Comparison of ENCODE assay signal across 1 cellular context in the genomic region with DNA sequence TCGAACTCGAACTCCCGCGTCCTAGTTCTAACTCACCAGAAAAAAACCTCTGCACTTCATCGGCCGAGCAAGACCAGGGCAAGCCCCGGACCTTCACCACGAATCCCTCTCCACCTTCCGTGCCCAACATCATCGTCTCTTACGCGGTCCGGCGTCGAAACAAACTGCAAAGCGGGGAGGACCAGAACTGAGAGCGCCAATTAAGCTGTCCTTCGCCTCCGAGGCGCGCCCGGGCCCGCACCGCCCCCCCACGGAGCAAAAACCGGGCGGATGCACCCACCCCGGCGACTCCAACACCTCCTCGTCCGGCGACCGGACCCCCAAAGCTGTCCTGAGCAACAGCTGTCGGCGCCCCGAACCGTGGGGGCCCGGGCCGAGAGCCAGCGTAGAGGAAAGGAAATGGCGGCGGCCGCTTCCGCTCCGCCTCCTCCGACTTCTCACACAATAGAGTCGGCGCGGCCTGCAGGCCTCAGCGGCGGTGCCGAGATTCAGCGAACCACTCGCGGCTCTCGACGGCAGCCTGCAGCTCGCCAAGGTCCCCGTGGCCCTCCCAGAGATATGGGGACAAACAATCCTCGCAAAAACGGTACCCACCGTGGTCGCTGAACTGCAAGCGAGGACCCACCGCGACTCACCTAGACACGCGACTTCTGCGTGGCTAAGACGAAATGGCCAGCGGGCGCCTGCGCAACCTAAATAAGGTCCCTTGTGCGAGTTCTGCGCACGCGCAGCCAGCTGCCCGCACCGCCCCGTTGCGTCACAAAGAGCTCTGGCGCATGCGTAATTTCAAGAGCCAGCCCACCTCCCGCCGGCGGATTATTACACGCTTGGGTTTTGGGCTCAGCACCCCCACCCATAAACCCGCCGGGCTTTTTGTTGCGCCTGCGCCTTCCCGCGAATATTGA.
A peak's percentile ranks its signal among the peaks of the same experiment; 100 is the strongest.
TF ChIP-seq lines count a peak whose summit lies in the region.

A gene with protein sequence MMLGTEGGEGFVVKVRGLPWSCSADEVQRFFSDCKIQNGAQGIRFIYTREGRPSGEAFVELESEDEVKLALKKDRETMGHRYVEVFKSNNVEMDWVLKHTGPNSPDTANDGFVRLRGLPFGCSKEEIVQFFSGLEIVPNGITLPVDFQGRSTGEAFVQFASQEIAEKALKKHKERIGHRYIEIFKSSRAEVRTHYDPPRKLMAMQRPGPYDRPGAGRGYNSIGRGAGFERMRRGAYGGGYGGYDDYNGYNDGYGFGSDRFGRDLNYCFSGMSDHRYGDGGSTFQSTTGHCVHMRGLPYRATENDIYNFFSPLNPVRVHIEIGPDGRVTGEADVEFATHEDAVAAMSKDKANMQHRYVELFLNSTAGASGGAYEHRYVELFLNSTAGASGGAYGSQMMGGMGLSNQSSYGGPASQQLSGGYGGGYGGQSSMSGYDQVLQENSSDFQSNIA (minus strand): TSS at position 671 of the 905 bp plus-strand sequence. CDS start 538 bp downstream, at position 133.

TF ChIP-seq in HepG2, 621 proteins besides CTCF, POLR2A, EP300 and RAD21 (continued from another document and continues in another):
- TF ChIP-seq, protein P1, sequence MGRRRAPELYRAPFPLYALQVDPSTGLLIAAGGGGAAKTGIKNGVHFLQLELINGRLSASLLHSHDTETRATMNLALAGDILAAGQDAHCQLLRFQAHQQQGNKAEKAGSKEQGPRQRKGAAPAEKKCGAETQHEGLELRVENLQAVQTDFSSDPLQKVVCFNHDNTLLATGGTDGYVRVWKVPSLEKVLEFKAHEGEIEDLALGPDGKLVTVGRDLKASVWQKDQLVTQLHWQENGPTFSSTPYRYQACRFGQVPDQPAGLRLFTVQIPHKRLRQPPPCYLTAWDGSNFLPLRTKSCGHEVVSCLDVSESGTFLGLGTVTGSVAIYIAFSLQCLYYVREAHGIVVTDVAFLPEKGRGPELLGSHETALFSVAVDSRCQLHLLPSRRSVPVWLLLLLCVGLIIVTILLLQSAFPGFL (CRISPR knock-in tag; IDR thresholded peaks at IDR 0.05), result no peak
- no peak for TF ChIP-seq CC2D1A (CRISPR knock-in tag; IDR thresholded peaks at IDR 0.05)
- peak; percentile 76 for TF ChIP-seq KDM5B (CRISPR knock-in tag; IDR thresholded peaks at IDR 0.05; ENCODE audit: borderline replicate concordance)
- TF ChIP-seq, protein P2, sequence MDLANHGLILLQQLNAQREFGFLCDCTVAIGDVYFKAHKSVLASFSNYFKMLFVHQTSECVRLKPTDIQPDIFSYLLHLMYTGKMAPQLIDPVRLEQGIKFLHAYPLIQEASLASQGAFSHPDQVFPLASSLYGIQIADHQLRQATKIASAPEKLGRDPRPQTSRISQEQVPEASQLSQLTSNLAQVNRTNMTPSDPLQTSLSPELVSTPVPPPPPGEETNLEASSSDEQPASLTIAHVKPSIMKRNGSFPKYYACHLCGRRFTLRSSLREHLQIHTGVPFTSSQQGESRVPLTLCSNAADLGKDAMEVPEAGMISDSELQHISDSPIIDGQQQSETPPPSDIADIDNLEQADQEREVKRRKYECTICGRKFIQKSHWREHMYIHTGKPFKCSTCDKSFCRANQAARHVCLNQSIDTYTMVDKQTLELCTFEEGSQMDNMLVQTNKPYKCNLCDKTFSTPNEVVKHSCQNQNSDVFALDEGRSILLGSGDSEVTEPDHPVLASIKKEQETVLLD (CRISPR knock-in tag; IDR thresholded peaks at IDR 0.05; ENCODE audit: low read depth), result no peak; the same call in none of the 2 replicates
- TF ChIP-seq, protein P3, sequence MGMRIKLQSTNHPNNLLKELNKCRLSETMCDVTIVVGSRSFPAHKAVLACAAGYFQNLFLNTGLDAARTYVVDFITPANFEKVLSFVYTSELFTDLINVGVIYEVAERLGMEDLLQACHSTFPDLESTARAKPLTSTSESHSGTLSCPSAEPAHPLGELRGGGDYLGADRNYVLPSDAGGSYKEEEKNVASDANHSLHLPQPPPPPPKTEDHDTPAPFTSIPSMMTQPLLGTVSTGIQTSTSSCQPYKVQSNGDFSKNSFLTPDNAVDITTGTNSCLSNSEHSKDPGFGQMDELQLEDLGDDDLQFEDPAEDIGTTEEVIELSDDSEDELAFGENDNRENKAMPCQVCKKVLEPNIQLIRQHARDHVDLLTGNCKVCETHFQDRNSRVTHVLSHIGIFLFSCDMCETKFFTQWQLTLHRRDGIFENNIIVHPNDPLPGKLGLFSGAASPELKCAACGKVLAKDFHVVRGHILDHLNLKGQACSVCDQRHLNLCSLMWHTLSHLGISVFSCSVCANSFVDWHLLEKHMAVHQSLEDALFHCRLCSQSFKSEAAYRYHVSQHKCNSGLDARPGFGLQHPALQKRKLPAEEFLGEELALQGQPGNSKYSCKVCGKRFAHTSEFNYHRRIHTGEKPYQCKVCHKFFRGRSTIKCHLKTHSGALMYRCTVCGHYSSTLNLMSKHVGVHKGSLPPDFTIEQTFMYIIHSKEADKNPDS (CRISPR knock-in tag; IDR thresholded peaks at IDR 0.05), result no peak; the same call in 1 of the 2 replicates
- TF ChIP-seq EZH2 (conservative IDR thresholded peaks at IDR 0.05; ENCODE audit: low read depth, low read length), result no peak
- TF ChIP-seq, protein P4, sequence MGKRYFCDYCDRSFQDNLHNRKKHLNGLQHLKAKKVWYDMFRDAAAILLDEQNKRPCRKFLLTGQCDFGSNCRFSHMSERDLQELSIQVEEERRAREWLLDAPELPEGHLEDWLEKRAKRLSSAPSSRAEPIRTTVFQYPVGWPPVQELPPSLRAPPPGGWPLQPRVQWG (CRISPR knock-in tag; IDR thresholded peaks at IDR 0.05; ENCODE audit: borderline replicate concordance, low read depth), result no peak
- TF ChIP-seq ZFYVE20 (CRISPR knock-in tag; IDR thresholded peaks at IDR 0.05; ENCODE audit: borderline replicate concordance, low read depth), result no peak
- TF ChIP-seq, protein P5, sequence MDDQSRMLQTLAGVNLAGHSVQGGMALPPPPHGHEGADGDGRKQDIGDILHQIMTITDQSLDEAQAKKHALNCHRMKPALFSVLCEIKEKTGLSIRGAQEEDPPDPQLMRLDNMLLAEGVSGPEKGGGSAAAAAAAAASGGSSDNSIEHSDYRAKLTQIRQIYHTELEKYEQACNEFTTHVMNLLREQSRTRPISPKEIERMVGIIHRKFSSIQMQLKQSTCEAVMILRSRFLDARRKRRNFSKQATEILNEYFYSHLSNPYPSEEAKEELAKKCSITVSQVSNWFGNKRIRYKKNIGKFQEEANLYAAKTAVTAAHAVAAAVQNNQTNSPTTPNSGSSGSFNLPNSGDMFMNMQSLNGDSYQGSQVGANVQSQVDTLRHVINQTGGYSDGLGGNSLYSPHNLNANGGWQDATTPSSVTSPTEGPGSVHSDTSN (CRISPR knock-in tag; IDR thresholded peaks at IDR 0.05; ENCODE audit: borderline replicate concordance), result no peak
- peak; percentile 33; the same call in 1 of the 2 replicates for TF ChIP-seq KMT2B (CRISPR knock-in tag; IDR thresholded peaks at IDR 0.05)
- TF ChIP-seq ZNF253 (CRISPR knock-in tag; IDR thresholded peaks at IDR 0.05; ENCODE audit: borderline replicate concordance), result no peak
- TF ChIP-seq, protein P6, sequence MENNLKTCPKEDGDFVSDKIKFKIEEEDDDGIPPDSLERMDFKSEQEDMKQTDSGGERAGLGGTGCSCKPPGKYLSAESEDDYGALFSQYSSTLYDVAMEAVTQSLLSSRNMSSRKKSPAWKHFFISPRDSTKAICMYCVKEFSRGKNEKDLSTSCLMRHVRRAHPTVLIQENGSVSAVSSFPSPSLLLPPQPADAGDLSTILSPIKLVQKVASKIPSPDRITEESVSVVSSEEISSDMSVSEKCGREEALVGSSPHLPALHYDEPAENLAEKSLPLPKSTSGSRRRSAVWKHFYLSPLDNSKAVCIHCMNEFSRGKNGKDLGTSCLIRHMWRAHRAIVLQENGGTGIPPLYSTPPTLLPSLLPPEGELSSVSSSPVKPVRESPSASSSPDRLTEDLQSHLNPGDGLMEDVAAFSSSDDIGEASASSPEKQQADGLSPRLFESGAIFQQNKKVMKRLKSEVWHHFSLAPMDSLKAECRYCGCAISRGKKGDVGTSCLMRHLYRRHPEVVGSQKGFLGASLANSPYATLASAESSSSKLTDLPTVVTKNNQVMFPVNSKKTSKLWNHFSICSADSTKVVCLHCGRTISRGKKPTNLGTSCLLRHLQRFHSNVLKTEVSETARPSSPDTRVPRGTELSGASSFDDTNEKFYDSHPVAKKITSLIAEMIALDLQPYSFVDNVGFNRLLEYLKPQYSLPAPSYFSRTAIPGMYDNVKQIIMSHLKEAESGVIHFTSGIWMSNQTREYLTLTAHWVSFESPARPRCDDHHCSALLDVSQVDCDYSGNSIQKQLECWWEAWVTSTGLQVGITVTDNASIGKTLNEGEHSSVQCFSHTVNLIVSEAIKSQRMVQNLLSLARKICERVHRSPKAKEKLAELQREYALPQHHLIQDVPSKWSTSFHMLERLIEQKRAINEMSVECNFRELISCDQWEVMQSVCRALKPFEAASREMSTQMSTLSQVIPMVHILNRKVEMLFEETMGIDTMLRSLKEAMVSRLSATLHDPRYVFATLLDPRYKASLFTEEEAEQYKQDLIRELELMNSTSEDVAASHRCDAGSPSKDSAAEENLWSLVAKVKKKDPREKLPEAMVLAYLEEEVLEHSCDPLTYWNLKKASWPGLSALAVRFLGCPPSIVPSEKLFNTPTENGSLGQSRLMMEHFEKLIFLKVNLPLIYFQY (CRISPR knock-in tag; IDR thresholded peaks at IDR 0.05; ENCODE audit: borderline replicate concordance), result peak; percentile 73; the same call in 1 of the 2 replicates
- no peak for TF ChIP-seq MBNL3 (CRISPR knock-in tag; conservative IDR thresholded peaks at IDR 0.05)
- TF ChIP-seq, protein P7, sequence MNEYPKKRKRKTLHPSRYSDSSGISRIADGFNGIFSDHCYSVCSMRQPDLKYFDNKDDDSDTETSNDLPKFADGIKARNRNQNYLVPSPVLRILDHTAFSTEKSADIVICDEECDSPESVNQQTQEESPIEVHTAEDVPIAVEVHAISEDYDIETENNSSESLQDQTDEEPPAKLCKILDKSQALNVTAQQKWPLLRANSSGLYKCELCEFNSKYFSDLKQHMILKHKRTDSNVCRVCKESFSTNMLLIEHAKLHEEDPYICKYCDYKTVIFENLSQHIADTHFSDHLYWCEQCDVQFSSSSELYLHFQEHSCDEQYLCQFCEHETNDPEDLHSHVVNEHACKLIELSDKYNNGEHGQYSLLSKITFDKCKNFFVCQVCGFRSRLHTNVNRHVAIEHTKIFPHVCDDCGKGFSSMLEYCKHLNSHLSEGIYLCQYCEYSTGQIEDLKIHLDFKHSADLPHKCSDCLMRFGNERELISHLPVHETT (CRISPR knock-in tag; conservative IDR thresholded peaks at IDR 0.05), result no peak
- peak; percentile 97 for TF ChIP-seq PHF8 (CRISPR knock-in tag; IDR thresholded peaks at IDR 0.05)
- no peak for TF ChIP-seq TBP (CRISPR knock-in tag; IDR thresholded peaks at IDR 0.05)
- no peak; the same call in 1 of the 2 replicates for TF ChIP-seq ZSCAN30 (CRISPR knock-in tag; IDR thresholded peaks at IDR 0.05)
- TF ChIP-seq PHF21A (CRISPR knock-in tag; IDR thresholded peaks at IDR 0.05), result no peak; the same call in 1 of the 2 replicates
- TF ChIP-seq POLR2G (IDR thresholded peaks at IDR 0.05; ENCODE audit: low read depth, low read length), result peak; percentile 100
- peak; percentile 72 for TF ChIP-seq HDAC1 (CRISPR knock-in tag; IDR thresholded peaks at IDR 0.05)
- TF ChIP-seq, protein P8, sequence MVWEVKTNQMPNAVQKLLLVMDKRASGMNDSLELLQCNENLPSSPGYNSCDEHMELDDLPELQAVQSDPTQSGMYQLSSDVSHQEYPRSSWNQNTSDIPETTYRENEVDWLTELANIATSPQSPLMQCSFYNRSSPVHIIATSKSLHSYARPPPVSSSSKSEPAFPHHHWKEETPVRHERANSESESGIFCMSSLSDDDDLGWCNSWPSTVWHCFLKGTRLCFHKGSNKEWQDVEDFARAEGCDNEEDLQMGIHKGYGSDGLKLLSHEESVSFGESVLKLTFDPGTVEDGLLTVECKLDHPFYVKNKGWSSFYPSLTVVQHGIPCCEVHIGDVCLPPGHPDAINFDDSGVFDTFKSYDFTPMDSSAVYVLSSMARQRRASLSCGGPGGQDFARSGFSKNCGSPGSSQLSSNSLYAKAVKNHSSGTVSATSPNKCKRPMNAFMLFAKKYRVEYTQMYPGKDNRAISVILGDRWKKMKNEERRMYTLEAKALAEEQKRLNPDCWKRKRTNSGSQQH (CRISPR knock-in tag; IDR thresholded peaks at IDR 0.05; ENCODE audit: low read depth), result peak; percentile 75; the same call in 1 of the 2 replicates
- TF ChIP-seq ZNF460 (CRISPR knock-in tag; IDR thresholded peaks at IDR 0.05; ENCODE audit: borderline replicate concordance), result no peak
- TF ChIP-seq GATAD1 (CRISPR knock-in tag; IDR thresholded peaks at IDR 0.05), result peak; percentile 80
- no peak; the same call in 1 of the 2 replicates for TF ChIP-seq ZNF367 (CRISPR knock-in tag; IDR thresholded peaks at IDR 0.05; ENCODE audit: borderline replicate concordance)
- no peak for TF ChIP-seq ZNF720 (CRISPR knock-in tag; IDR thresholded peaks at IDR 0.05)
- TF ChIP-seq, protein P9, sequence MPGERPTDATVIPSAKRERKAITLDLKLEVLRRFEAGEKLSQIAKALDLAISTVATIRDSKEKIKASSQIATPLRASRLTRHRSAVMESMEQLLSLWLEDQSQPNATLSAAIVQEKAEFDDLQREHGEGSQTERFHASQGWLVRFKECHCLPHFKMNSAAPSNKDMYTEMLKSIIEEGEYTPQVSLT (CRISPR knock-in tag; IDR thresholded peaks at IDR 0.05; ENCODE audit: borderline replicate concordance, low read depth), result no peak; the same call in 1 of the 2 replicates
- no peak for TF ChIP-seq ZNF674 (CRISPR knock-in tag; IDR thresholded peaks at IDR 0.05; ENCODE audit: low read depth)
- TF ChIP-seq, protein P10, sequence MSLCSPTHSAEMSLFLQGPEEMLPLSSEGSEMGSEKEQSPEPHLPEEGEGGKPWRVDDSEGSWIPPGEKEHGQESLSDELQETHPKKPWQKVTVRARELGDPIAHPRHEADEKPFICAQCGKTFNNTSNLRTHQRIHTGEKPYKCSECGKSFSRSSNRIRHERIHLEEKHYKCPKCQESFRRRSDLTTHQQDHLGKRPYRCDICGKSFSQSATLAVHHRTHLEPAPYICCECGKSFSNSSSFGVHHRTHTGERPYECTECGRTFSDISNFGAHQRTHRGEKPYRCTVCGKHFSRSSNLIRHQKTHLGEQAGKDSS (CRISPR knock-in tag; IDR thresholded peaks at IDR 0.05; ENCODE audit: borderline replicate concordance, low read depth), result peak; percentile 82; the same call in 1 of the 2 replicates
- TF ChIP-seq ZNF577 (CRISPR knock-in tag; IDR thresholded peaks at IDR 0.05; ENCODE audit: borderline replicate concordance, low read depth), result no peak
- peak; percentile 75 for TF ChIP-seq ASH2L (IDR thresholded peaks at IDR 0.05; ENCODE audit: insufficient read length, low read depth, low read length)
- TF ChIP-seq, protein P11, sequence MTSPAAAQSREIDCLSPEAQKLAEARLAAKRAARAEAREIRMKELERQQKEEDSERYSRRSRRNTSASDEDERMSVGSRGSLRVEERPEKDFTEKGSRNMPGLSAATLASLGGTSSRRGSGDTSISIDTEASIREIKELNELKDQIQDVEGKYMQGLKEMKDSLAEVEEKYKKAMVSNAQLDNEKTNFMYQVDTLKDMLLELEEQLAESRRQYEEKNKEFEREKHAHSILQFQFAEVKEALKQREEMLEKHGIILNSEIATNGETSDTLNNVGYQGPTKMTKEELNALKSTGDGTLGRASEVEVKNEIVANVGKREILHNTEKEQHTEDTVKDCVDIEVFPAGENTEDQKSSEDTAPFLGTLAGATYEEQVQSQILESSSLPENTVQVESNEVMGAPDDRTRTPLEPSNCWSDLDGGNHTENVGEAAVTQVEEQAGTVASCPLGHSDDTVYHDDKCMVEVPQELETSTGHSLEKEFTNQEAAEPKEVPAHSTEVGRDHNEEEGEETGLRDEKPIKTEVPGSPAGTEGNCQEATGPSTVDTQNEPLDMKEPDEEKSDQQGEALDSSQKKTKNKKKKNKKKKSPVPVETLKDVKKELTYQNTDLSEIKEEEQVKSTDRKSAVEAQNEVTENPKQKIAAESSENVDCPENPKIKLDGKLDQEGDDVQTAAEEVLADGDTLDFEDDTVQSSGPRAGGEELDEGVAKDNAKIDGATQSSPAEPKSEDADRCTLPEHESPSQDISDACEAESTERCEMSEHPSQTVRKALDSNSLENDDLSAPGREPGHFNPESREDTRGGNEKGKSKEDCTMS (CRISPR knock-in tag; conservative IDR thresholded peaks at IDR 0.05), result 0 out of 2 replicates have a peak, but pooled peaks have one; percentile 48
- TF ChIP-seq ZFY (CRISPR knock-in tag; IDR thresholded peaks at IDR 0.05), result peak; percentile 98
- no peak for TF ChIP-seq ELF1 (CRISPR knock-in tag; IDR thresholded peaks at IDR 0.05)
- TF ChIP-seq NCOA2 (CRISPR knock-in tag; IDR thresholded peaks at IDR 0.05), result peak; percentile 39; the same call in 1 of the 2 replicates
